ENCODE assay signal across 10 cellular contexts in genomic region chr15:77495806-77496589, GRCh38.
DNase-seq lines count a peak whose midpoint lies in the region; ATAC-seq and TF ChIP-seq lines count a peak whose summit lies in the region.
"Had no signal": no experiment of that assay in that cellular context is flagged by ENCODE, and none has a peak within 500 bp of the region (broad histone marks: within the 10 kb centered on the region; RNA-seq: fewer than 3 reads in every experiment).

No MANE protein-coding gene starts in this region.

- H3K27ac Mint-ChIP-seq in H9 = peak overlapping the region in 2 of 3 experiments; percentile 33 to 92; a peak in 4 of 7 replicates
- H3K27ac Mint-ChIP-seq: CD4-positive, alpha-beta T cell; stimulated activated naive CD8-positive, alpha-beta T cell treated with anti-CD3 and anti-CD28 coated beads, Interleukin-15, Interleukin-2, amounts not matched to agents 100 ng/mL and 50 ng/mL, for 24 hours had no signal

- H4K20me1 ChIP-seq in H9 (ENCODE audit: control insufficient read depth, insufficient read depth, insufficient read length) = no peaks in the 10 kb centered on the region

- H3K9ac ChIP-seq in H9 (ENCODE audit: extremely low read depth, insufficient read length, low read length) = no peak overlapping the region

- peaks cover 49 to 50% of the 10 kb centered on the region in 2 experiments for H3K4me1 Mint-ChIP-seq in H9

- H3K79me1 ChIP-seq in H9 (ENCODE audit: insufficient read depth, low read depth, low read length, poor library complexity, severe bottlenecking) = no peaks in the 10 kb centered on the region

- TF ChIP-seq POLR2A in spleen (IDR thresholded peaks at IDR 0.05) = no peak

- H2BK12ac ChIP-seq in H9 (ENCODE audit: insufficient read length, low read depth, low read length) = no peak overlapping the region

- no peak overlapping the region for H3K4ac ChIP-seq in H9 (ENCODE audit: low read depth, low read length)

- no peak overlapping the region for H4K91ac ChIP-seq in H9 (ENCODE audit: insufficient read length, low read depth, low read length)

- TF ChIP-seq CTCF in H9 (conservative IDR thresholded peaks at IDR 0.05) (no peak), cardiac fibroblast (IDR thresholded peaks at IDR 0.05; ENCODE audit: low read depth, low read length) (no peak), left lung (IDR thresholded peaks at IDR 0.05) (no peak), spleen (IDR thresholded peaks at IDR 0.05 in 8 of 11, conservative IDR thresholded peaks at IDR 0.05 in 3 of 11) (no peak)

- DNase-seq in H9 (peak; percentile 63), cardiac fibroblast (ENCODE audit: low read depth in 2 of 2) (peak; percentile 45 to 58), left lung (no peak), spleen (peak; percentile 77), DMS114 treated with DMSO at 0.1 percent for 48 hours (lab: John Stamatoyannopoulos, UW; ENCODE audit: unreplicated experiment) (no peak), NCI-H2029 treated with DMSO at 0.1 percent for 48 hours (lab: John Stamatoyannopoulos, UW) (no peak)
- no peak for DNase-seq in effector memory CD4-positive, alpha-beta T cell

- H3K36me3 Mint-ChIP-seq in H9 (ENCODE audit: insufficient read depth in 1 of 3, low read depth in 3 of 3) = peaks cover 0 to 4% (median 2%) of the 10 kb centered on the region in 3 experiments; a peak in 3 of 7 replicates

- H3K4me2 ChIP-seq in H9 (ENCODE audit: insufficient read depth, insufficient read length, low read length) = no peak overlapping the region

- ATAC-seq in left lung (peak; percentile 18), GM19035 (IDR thresholded peaks at IDR 0.05; ENCODE audit: unreplicated experiment) (no peak)

- no peak overlapping the region for H2BK5ac ChIP-seq in H9 (ENCODE audit: insufficient read length, low read length)

- no peaks in the 10 kb centered on the region for H3K9me3 Mint-ChIP-seq in H9
- H3K9me3 Mint-ChIP-seq: CD4-positive, alpha-beta T cell; stimulated activated naive CD8-positive, alpha-beta T cell treated with anti-CD3 and anti-CD28 coated beads, Interleukin-15, Interleukin-2, amounts not matched to agents 100 ng/mL and 50 ng/mL, for 24 hours had no signal

- no peak overlapping the region for H3K23ac ChIP-seq in H9 (ENCODE audit: insufficient read length, low read depth, low read length)

- no peak overlapping the region for H3K27ac ChIP-seq in H9 (ENCODE audit: insufficient read length, low read depth, low read length)
- peak overlapping the region; percentile 67 to 79 for H3K27ac ChIP-seq in left lung
- peak overlapping the region in 7 of 8 donors; percentile 54 to 86 (median 80) for H3K27ac ChIP-seq in spleen
- no peak overlapping the region for H3K27ac ChIP-seq in effector memory CD4-positive, alpha-beta T cell (ENCODE audit: insufficient read depth, low read length, poor library complexity, severe bottlenecking)

- no peaks in the 10 kb centered on the region for H3K27me3 ChIP-seq in H9 (ENCODE audit: insufficient read depth, low read length)
- no peaks in the 10 kb centered on the region for H3K27me3 ChIP-seq in left lung
- H3K27me3 ChIP-seq in spleen (replicated peaks in 1 of 7) = no peaks in the 10 kb centered on the region
- H3K27me3 ChIP-seq in effector memory CD4-positive, alpha-beta T cell (replicated peaks; ENCODE audit: control insufficient read depth, insufficient read depth, low read length, poor library complexity, severe bottlenecking) = no peaks in the 10 kb centered on the region

- no peak overlapping the region for H3K56ac ChIP-seq in H9 (ENCODE audit: insufficient read length, low read depth, low read length)

- H2AK5ac ChIP-seq in H9 (ENCODE audit: insufficient read length, low read length) = no peak overlapping the region

- no peak overlapping the region for H4K8ac ChIP-seq in H9 (replicated peaks; ENCODE audit: insufficient read length, low read depth, low read length)

- no CpG with 5 or more reads among the region's 11 CpGs for WGBS in H9 (ENCODE audit: extremely low coverage, insufficient read length, low lambda C conversion rate)
- 56 to 73% (median 66%) methylated on average over 10 to 11 of the region's 11 CpGs for WGBS in spleen, 5 donors

- no peak overlapping the region for H3K18ac ChIP-seq in H9 (ENCODE audit: insufficient read length, low read depth, low read length)

- no peak overlapping the region for H3T11ph ChIP-seq in H9 (ENCODE audit: low read length)

- H3K4me1 ChIP-seq in H9 (ENCODE audit: insufficient read depth, low read length) = peaks cover 20% of the 10 kb centered on the region; the same call in 1 of the 2 replicates
- H3K4me1 ChIP-seq in left lung = peaks cover 35 to 44% of the 10 kb centered on the region in 2 donors
- peaks cover 24 to 74% (median 55%) of the 10 kb centered on the region in 6 donors for H3K4me1 ChIP-seq in spleen
- H3K4me1 ChIP-seq in effector memory CD4-positive, alpha-beta T cell (ENCODE audit: control insufficient read depth, insufficient read depth, low read length, poor library complexity, severe bottlenecking) = no peaks in the 10 kb centered on the region

- no peak overlapping the region for H4K5ac ChIP-seq in H9 (ENCODE audit: insufficient read length, low read depth, low read length)

- no peak overlapping the region for H3K14ac ChIP-seq in H9 (ENCODE audit: insufficient read depth, low read length)

- intact Hi-C loops in left lung (cut with DNase I) = no loop called here
- intact Hi-C loops in spleen (cut with DNase I; ENCODE audit: low total_unique reads) = loop anchor here (5.0 to 10.0 kb wide), 3 partner anchors 309 to 471 kb away; no protein-coding TSS in a partner anchor

- H2AFZ ChIP-seq in H9 (ENCODE audit: low read length) = no peak overlapping the region

- H3K79me2 ChIP-seq in H9 (ENCODE audit: insufficient read depth, low read length) = no peaks in the 10 kb centered on the region

- H2BK15ac ChIP-seq in H9 (ENCODE audit: low read depth, low read length) = no peak overlapping the region

- peak overlapping the region in 1 of 2 donors; percentile 32 for H3K4me3 ChIP-seq in cardiac fibroblast (replicated peaks in 1 of 2; ENCODE audit: low read depth in 2 of 2, low read length in 2 of 2)
- no peak overlapping the region for H3K4me3 ChIP-seq in left lung
- no peak overlapping the region for H3K4me3 ChIP-seq in spleen
- H3K4me3 ChIP-seq in effector memory CD4-positive, alpha-beta T cell (ENCODE audit: insufficient read depth, low read depth, low read length, poor library complexity, severe bottlenecking) = no peak overlapping the region

- no peak overlapping the region for H2BK120ac ChIP-seq in H9 (ENCODE audit: low read depth, low read length, poor library complexity, severe bottlenecking)

- H3K4me3 Mint-ChIP-seq in H9 = peak overlapping the region in 1 of 2 experiments; percentile 30; a peak in 1 of 5 replicates
- H3K4me3 Mint-ChIP-seq: CD4-positive, alpha-beta T cell; stimulated activated naive CD8-positive, alpha-beta T cell treated with anti-CD3 and anti-CD28 coated beads, Interleukin-15, Interleukin-2, amounts not matched to agents 100 ng/mL and 50 ng/mL, for 24 hours had no signal

- H3K9me3 ChIP-seq in H9 (ENCODE audit: control insufficient read depth, low read depth, low read length) (no peaks in the 10 kb centered on the region), left lung (no peaks in the 10 kb centered on the region), spleen (no peaks in the 10 kb centered on the region)
- H3K9me3 ChIP-seq in effector memory CD4-positive, alpha-beta T cell (ENCODE audit: control insufficient read depth, low read length) = no peaks in the 10 kb centered on the region

- H3K27me3 Mint-ChIP-seq in H9 (ENCODE audit: low read depth) = no peaks in the 10 kb centered on the region
- H3K27me3 Mint-ChIP-seq: CD4-positive, alpha-beta T cell; stimulated activated naive CD8-positive, alpha-beta T cell treated with anti-CD3 and anti-CD28 coated beads, Interleukin-15, Interleukin-2, amounts not matched to agents 100 ng/mL and 50 ng/mL, for 24 hours had no signal

- no peak overlapping the region for H2BK20ac ChIP-seq in H9 (ENCODE audit: low read depth, low read length, poor library complexity, severe bottlenecking)

- no peaks in the 10 kb centered on the region for H3K23me2 ChIP-seq in H9 (ENCODE audit: insufficient read length, low read depth, low read length, poor library complexity, severe bottlenecking)

- H3K36me3 ChIP-seq in left lung = no peaks in the 10 kb centered on the region
- H3K36me3 ChIP-seq in spleen = peaks cover 0 to 6% (median 0%) of the 10 kb centered on the region in 6 donors
- H3K36me3 ChIP-seq in effector memory CD4-positive, alpha-beta T cell (ENCODE audit: control insufficient read depth, insufficient read depth, low read length) = no peaks in the 10 kb centered on the region

Comparison
In these comparisons a context has a peak if more than half of its experiments do, and no peak if none do; other contexts are left out.
1. DNase-seq: peak in H9 (single experiment), cardiac fibroblast (2 of 2) and spleen (single experiment); none in left lung (0 of 2), DMS114 treated with DMSO at 0.1 percent for 48 hours (single experiment), effector memory CD4-positive, alpha-beta T cell (0 of 3) and NCI-H2029 treated with DMSO at 0.1 percent for 48 hours (single experiment).
2. H3K27ac ChIP-seq: peak in left lung (2 of 2) and spleen (7 of 8); none in H9 (single experiment) and effector memory CD4-positive, alpha-beta T cell (single experiment).